ENCODE assay signal across 1 cellular context in the genomic region with DNA sequence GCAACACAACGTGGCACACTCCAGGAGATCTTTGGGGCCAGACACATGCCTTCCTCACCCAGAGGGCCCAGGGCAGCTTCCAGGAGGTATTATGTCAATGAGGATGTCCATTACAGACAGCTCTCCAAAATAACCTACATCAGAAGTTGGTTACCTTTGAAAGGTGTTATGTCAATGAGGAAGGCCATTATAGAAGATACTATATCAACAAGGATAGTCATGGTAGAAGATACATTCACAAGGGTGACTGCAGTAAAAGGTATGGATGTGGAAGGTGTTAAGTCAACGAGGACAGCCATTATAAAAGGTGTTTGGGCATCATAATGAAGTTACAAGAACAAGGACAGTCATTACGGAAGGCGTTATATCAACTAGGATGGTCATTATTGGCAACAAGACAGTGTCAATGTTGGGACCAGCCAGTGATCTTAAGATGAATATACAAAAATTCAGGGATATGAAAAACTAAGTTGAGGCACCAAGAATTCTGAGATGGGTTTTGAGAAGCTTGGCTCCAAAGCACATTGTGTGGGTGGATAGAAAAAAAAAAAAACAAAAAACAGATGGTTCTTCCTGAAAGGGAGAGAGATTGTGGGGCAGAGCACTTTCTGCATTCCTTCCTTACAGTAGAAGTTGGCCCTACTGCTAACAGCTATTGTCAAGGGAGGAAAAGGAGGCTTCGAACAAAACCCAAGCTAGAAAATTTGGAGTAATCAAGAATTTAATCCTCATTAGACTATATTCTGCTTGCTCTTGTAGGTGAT.
TF ChIP-seq lines count a peak whose summit lies in the region.

No MANE protein-coding gene starts in this region.

TF ChIP-seq in K562, 482 proteins besides CTCF, POLR2A, EP300 and RAD21 (continued from another document):
- TF ChIP-seq, protein P1, sequence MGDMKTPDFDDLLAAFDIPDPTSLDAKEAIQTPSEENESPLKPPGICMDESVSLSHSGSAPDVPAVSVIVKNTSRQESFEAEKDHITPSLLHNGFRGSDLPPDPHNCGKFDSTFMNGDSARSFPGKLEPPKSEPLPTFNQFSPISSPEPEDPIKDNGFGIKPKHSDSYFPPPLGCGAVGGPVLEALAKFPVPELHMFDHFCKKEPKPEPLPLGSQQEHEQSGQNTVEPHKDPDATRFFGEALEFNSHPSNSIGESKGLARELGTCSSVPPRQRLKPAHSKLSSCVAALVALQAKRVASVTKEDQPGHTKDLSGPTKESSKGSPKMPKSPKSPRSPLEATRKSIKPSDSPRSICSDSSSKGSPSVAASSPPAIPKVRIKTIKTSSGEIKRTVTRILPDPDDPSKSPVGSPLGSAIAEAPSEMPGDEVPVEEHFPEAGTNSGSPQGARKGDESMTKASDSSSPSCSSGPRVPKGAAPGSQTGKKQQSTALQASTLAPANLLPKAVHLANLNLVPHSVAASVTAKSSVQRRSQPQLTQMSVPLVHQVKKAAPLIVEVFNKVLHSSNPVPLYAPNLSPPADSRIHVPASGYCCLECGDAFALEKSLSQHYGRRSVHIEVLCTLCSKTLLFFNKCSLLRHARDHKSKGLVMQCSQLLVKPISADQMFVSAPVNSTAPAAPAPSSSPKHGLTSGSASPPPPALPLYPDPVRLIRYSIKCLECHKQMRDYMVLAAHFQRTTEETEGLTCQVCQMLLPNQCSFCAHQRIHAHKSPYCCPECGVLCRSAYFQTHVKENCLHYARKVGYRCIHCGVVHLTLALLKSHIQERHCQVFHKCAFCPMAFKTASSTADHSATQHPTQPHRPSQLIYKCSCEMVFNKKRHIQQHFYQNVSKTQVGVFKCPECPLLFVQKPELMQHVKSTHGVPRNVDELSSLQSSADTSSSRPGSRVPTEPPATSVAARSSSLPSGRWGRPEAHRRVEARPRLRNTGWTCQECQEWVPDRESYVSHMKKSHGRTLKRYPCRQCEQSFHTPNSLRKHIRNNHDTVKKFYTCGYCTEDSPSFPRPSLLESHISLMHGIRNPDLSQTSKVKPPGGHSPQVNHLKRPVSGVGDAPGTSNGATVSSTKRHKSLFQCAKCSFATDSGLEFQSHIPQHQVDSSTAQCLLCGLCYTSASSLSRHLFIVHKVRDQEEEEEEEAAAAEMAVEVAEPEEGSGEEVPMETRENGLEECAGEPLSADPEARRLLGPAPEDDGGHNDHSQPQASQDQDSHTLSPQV (IDR thresholded peaks at IDR 0.05): no peak; the same call in none of the 2 replicates
- TF ChIP-seq C11orf30 (IDR thresholded peaks at IDR 0.05; ENCODE audit: low read depth) (no peak), ESRRB (CRISPR knock-in tag; IDR thresholded peaks at IDR 0.05; ENCODE audit: borderline replicate concordance) (no peak), CXXC5 (CRISPR knock-in tag; IDR thresholded peaks at IDR 0.05) (no peak), HDAC8 (tag; IDR thresholded peaks at IDR 0.05) (0 out of 2 replicates have a peak, but pooled peaks have one; percentile 39), PTRF (tag; IDR thresholded peaks at IDR 0.05) (no peak), KAT8 (IDR thresholded peaks at IDR 0.05; ENCODE audit: low read depth) (no peak), NFYB (IDR thresholded peaks at IDR 0.05; ENCODE audit: extremely low read depth, insufficient read length) (no peak), BRCA1 (IDR thresholded peaks at IDR 0.05) (no peak), BRCA1 (CRISPR knock-in tag; IDR thresholded peaks at IDR 0.05) (no peak), SMAD3 (CRISPR knock-in tag; conservative IDR thresholded peaks at IDR 0.05) (no peak), ETV5 (CRISPR knock-in tag; IDR thresholded peaks at IDR 0.05; ENCODE audit: low read depth) (no peak), ZFX (CRISPR knock-in tag; IDR thresholded peaks at IDR 0.05) (no peak; the same call in 1 of the 2 replicates), MEF2A (IDR thresholded peaks at IDR 0.05; ENCODE audit: control insufficient read depth, low read depth, low read length) (no peak), CBX5 (IDR thresholded peaks at IDR 0.05; ENCODE audit: borderline replicate concordance, low read depth) (no peak), SIN3B (IDR thresholded peaks at IDR 0.05; ENCODE audit: low read depth) (no peak), ZNF699 (CRISPR knock-in tag; IDR thresholded peaks at IDR 0.05; ENCODE audit: insufficient replicate concordance) (no peak), MYNN (IDR thresholded peaks at IDR 0.05) (no peak), MYNN (CRISPR knock-in tag; IDR thresholded peaks at IDR 0.05) (no peak)
- TF ChIP-seq, protein P2, sequence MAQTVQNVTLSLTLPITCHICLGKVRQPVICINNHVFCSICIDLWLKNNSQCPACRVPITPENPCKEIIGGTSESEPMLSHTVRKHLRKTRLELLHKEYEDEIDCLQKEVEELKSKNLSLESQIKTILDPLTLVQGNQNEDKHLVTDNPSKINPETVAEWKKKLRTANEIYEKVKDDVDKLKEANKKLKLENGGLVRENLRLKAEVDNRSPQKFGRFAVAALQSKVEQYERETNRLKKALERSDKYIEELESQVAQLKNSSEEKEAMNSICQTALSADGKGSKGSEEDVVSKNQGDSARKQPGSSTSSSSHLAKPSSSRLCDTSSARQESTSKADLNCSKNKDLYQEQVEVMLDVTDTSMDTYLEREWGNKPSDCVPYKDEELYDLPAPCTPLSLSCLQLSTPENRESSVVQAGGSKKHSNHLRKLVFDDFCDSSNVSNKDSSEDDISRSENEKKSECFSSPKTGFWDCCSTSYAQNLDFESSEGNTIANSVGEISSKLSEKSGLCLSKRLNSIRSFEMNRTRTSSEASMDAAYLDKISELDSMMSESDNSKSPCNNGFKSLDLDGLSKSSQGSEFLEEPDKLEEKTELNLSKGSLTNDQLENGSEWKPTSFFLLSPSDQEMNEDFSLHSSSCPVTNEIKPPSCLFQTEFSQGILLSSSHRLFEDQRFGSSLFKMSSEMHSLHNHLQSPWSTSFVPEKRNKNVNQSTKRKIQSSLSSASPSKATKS (CRISPR knock-in tag; IDR thresholded peaks at IDR 0.05): no peak
TF ChIP-seq in K562: peak in this region for 17.
